2 cellular contexts compared by ENCODE assay signal in the genomic region with DNA sequence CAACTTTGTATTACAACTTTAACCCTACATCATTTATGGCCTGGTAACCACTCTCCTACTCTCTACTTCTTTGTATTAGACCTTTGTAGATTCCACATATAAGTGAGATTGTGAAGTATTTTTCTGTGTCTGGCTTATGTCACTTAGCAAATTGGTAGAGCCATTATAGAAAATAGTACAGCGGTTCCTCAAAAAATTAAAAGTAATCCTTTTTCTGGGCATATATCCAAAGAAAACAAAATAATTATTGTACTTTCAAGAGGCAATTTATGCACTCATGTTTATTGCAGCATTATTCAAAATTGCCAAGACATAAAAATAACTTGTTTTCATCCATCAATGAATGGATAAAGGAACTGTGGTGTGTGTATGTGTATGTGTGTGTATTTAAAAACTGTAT.
TF ChIP-seq lines count a peak whose summit lies in the region.

No MANE protein-coding gene starts in this region.

TF ChIP-seq in SK-N-SH treated with all-trans-retinoic acid at 6 μM for 48 hours, 23 proteins besides CTCF, POLR2A, EP300 and RAD21 (continued from another document):
- TF ChIP-seq, protein P1, sequence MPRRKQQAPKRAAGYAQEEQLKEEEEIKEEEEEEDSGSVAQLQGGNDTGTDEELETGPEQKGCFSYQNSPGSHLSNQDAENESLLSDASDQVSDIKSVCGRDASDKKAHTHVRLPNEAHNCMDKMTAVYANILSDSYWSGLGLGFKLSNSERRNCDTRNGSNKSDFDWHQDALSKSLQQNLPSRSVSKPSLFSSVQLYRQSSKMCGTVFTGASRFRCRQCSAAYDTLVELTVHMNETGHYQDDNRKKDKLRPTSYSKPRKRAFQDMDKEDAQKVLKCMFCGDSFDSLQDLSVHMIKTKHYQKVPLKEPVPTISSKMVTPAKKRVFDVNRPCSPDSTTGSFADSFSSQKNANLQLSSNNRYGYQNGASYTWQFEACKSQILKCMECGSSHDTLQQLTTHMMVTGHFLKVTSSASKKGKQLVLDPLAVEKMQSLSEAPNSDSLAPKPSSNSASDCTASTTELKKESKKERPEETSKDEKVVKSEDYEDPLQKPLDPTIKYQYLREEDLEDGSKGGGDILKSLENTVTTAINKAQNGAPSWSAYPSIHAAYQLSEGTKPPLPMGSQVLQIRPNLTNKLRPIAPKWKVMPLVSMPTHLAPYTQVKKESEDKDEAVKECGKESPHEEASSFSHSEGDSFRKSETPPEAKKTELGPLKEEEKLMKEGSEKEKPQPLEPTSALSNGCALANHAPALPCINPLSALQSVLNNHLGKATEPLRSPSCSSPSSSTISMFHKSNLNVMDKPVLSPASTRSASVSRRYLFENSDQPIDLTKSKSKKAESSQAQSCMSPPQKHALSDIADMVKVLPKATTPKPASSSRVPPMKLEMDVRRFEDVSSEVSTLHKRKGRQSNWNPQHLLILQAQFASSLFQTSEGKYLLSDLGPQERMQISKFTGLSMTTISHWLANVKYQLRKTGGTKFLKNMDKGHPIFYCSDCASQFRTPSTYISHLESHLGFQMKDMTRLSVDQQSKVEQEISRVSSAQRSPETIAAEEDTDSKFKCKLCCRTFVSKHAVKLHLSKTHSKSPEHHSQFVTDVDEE (CRISPR knock-in tag; IDR thresholded peaks at IDR 0.05): peak; percentile 72; the same call in 1 of the 2 replicates
- no peak for TF ChIP-seq ZFP3 (CRISPR knock-in tag; IDR thresholded peaks at IDR 0.05)
- peak; percentile 78 for TF ChIP-seq ZNF70 (CRISPR knock-in tag; IDR thresholded peaks at IDR 0.05)
- TF ChIP-seq TCF4 (CRISPR knock-in tag; IDR thresholded peaks at IDR 0.05; ENCODE audit: borderline replicate concordance): 0 out of 2 replicates have a peak, but pooled peaks have one; percentile 57
- TF ChIP-seq RARB (CRISPR knock-in tag; IDR thresholded peaks at IDR 0.05): no peak
- no peak for TF ChIP-seq SNAI2 (CRISPR knock-in tag; IDR thresholded peaks at IDR 0.05)

TF ChIP-seq in SK-N-SH, 30 proteins besides CTCF, POLR2A, EP300 and RAD21 (continued from another document):
- TF ChIP-seq, protein P2, sequence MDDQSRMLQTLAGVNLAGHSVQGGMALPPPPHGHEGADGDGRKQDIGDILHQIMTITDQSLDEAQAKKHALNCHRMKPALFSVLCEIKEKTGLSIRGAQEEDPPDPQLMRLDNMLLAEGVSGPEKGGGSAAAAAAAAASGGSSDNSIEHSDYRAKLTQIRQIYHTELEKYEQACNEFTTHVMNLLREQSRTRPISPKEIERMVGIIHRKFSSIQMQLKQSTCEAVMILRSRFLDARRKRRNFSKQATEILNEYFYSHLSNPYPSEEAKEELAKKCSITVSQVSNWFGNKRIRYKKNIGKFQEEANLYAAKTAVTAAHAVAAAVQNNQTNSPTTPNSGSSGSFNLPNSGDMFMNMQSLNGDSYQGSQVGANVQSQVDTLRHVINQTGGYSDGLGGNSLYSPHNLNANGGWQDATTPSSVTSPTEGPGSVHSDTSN (IDR thresholded peaks at IDR 0.05): no peak
